31 cellular contexts compared by ENCODE assay signal in genomic region chr4:85411386-85411785, GRCh38.
DNase-seq lines count a peak whose midpoint lies in the region; ATAC-seq and TF ChIP-seq lines count a peak whose summit lies in the region.
"Had no signal": no experiment of that assay in that cellular context is flagged by ENCODE, and none has a peak within 500 bp of the region (broad histone marks: within the 10 kb centered on the region; RNA-seq: fewer than 3 reads in every experiment).

No MANE protein-coding gene starts in this region.

- H2BK5ac ChIP-seq in trophoblast cell (ENCODE audit: low read depth, low read length, poor library complexity): no peak overlapping the region

- H3K9ac ChIP-seq in neural progenitor cell: no peak overlapping the region
- no peak overlapping the region for H3K9ac ChIP-seq in trophoblast cell (ENCODE audit: low read length)
- H3K9ac ChIP-seq: BLaER1; BLaER1 treated with 17β-estradiol and CSF1 and Interleukin-3, amounts not matched to agents 10 nM and 100 nM had no signal

- H3F3A ChIP-seq in neural progenitor cell (ENCODE audit: low read depth): no peaks in the 10 kb centered on the region

- H3K27me3 Mint-ChIP-seq in neural progenitor cell (ENCODE audit: insufficient read depth, low read depth) (peaks cover 6% of the 10 kb centered on the region), nephron progenitor cell (ENCODE audit: low read depth, poor library complexity) (no peaks in the 10 kb centered on the region)
- H3K27me3 Mint-ChIP-seq: B cell; CD4-positive, alpha-beta memory T cell; CD4-positive, alpha-beta T cell; CD4-positive, CD25-positive, alpha-beta regulatory T cell; CD8-positive, alpha-beta memory T cell had no signal

- H3K36me3 ChIP-seq in neural progenitor cell (no peaks in the 10 kb centered on the region), trophoblast cell (ENCODE audit: control insufficient read depth in 1 of 2, insufficient read depth in 2 of 2, low read length in 2 of 2) (no peaks in the 10 kb centered on the region)
- H3K36me3 ChIP-seq: BE2C; BLaER1; BLaER1 treated with 17β-estradiol and CSF1 and Interleukin-3, amounts not matched to agents 10 nM and 100 nM had no signal

- intact Hi-C loops in left cardiac atrium (cut with DNase I): no loop called here

- peaks cover 8% of the 10 kb centered on the region for H3K4me1 Mint-ChIP-seq in neural progenitor cell
- no peaks in the 10 kb centered on the region for H3K4me1 Mint-ChIP-seq in nephron progenitor cell
- H3K4me1 Mint-ChIP-seq: B cell; CD14-positive monocyte; CD4-positive, alpha-beta memory T cell; CD4-positive, CD25-positive, alpha-beta regulatory T cell; CD8-positive, alpha-beta memory T cell had no signal

- no peaks in the 10 kb centered on the region for H4K20me1 ChIP-seq in neural progenitor cell (ENCODE audit: low read depth)
- H4K20me1 ChIP-seq: BLaER1; BLaER1 treated with 17β-estradiol and CSF1 and Interleukin-3, amounts not matched to agents 10 nM and 100 nM had no signal

- H3K9me3 ChIP-seq in neural progenitor cell (ENCODE audit: low read depth): no peaks in the 10 kb centered on the region
- no peaks in the 10 kb centered on the region for H3K9me3 ChIP-seq in trophoblast cell (ENCODE audit: insufficient read depth, low read depth, low read length)
- H3K9me3 ChIP-seq: A549; BE2C; BLaER1; BLaER1 treated with 17β-estradiol and CSF1 and Interleukin-3, amounts not matched to agents 10 nM and 100 nM; Caco-2 had no signal

- H3K79me1 ChIP-seq in trophoblast cell (ENCODE audit: low read length): no peaks in the 10 kb centered on the region

- H3K14ac ChIP-seq in trophoblast cell (ENCODE audit: low read length): no peak overlapping the region

- H3K18ac ChIP-seq in trophoblast cell (ENCODE audit: low read length): no peak overlapping the region

- DNase-seq in neural progenitor cell (ENCODE audit: low spot score) (no peak), trophoblast cell (peak; percentile 76 to 93), nephron progenitor cell (no peak), left cardiac atrium (no peak)
- DNase-seq: 8988T; ACHN; AML-193; BE2C; C1 segment of cervical spinal cord; Caco-2; Calu3; CD4-positive, alpha-beta memory T cell; CD4-positive, alpha-beta T cell; CD4-positive, CD25-positive, alpha-beta regulatory T cell; CD8-positive, alpha-beta memory T cell; CD8-positive, alpha-beta T cell; COR-L47; DMS 273 treated with DMSO at 0.1 percent for 48 hours; DMS153; DMS53; DMS79; DMS79 treated with DMSO at 0.1 percent for 48 hours; DND-41; EL had no signal

- H4K12ac ChIP-seq in trophoblast cell (ENCODE audit: low read depth, low read length): no peak overlapping the region

- H3K27ac Mint-ChIP-seq in neural progenitor cell (no peak overlapping the region), nephron progenitor cell (no peak overlapping the region)
- H3K27ac Mint-ChIP-seq: B cell; CD4-positive, alpha-beta memory T cell; CD4-positive, alpha-beta T cell; CD4-positive, CD25-positive, alpha-beta regulatory T cell; CD8-positive, alpha-beta T cell had no signal

- H4K8ac ChIP-seq in trophoblast cell (ENCODE audit: low read depth, low read length): no peak overlapping the region

- H3K23ac ChIP-seq in trophoblast cell (ENCODE audit: low read length): no peak overlapping the region

- H2AFZ ChIP-seq in neural progenitor cell (replicated peaks) (peak overlapping the region; percentile 16), trophoblast cell (ENCODE audit: insufficient read depth, low read length, poor library complexity) (no peak overlapping the region)

- H3K36me3 Mint-ChIP-seq in neural progenitor cell (no peaks in the 10 kb centered on the region), nephron progenitor cell (ENCODE audit: low read depth) (no peaks in the 10 kb centered on the region)
- H3K36me3 Mint-ChIP-seq: CD14-positive monocyte; CD4-positive, alpha-beta memory T cell; CD4-positive, CD25-positive, alpha-beta regulatory T cell; CD8-positive, alpha-beta memory T cell; CD8-positive, alpha-beta T cell had no signal

- H3K4me3 Mint-ChIP-seq in neural progenitor cell (no peak overlapping the region), nephron progenitor cell (no peak overlapping the region)
- H3K4me3 Mint-ChIP-seq: B cell; CD14-positive monocyte; CD4-positive, alpha-beta memory T cell; CD4-positive, alpha-beta T cell; CD4-positive, CD25-positive, alpha-beta regulatory T cell; CD8-positive, alpha-beta memory T cell; CD8-positive, alpha-beta T cell had no signal

- H2BK12ac ChIP-seq in trophoblast cell (ENCODE audit: low read length): no peak overlapping the region

- no peaks in the 10 kb centered on the region for H3K4me1 ChIP-seq in neural progenitor cell
- no peaks in the 10 kb centered on the region for H3K4me1 ChIP-seq in trophoblast cell (ENCODE audit: control insufficient read depth in 1 of 2, insufficient read depth in 2 of 2, low read length in 2 of 2)
- H3K4me1 ChIP-seq: A549; BE2C; BLaER1; BLaER1 treated with 17β-estradiol and CSF1 and Interleukin-3, amounts not matched to agents 10 nM and 100 nM; Caco-2 had no signal

- H3K9me3 Mint-ChIP-seq in neural progenitor cell (no peaks in the 10 kb centered on the region), nephron progenitor cell (no peaks in the 10 kb centered on the region)
- H3K9me3 Mint-ChIP-seq: CD4-positive, alpha-beta T cell; CD8-positive, alpha-beta T cell had no signal

- no peak overlapping the region for H3K4ac ChIP-seq in trophoblast cell (ENCODE audit: low read depth, low read length)

- no peak for ATAC-seq in left cardiac atrium
- ATAC-seq: A549; CD8-positive, alpha-beta T cell had no signal

- no CpG with 5 or more reads among the region's 5 CpGs for WGBS in trophoblast cell (ENCODE audit: extremely low coverage, insufficient coverage, insufficient read length)

- TF ChIP-seq CTCF in neural progenitor cell (IDR thresholded peaks at IDR 0.05): no peak
- TF ChIP-seq CTCF in nephron progenitor cell (IDR thresholded peaks at IDR 0.05): no peak

- H3K4me2 ChIP-seq in neural progenitor cell (no peak overlapping the region), trophoblast cell (ENCODE audit: low read length) (no peak overlapping the region)
- H3K4me2 ChIP-seq: A549; BLaER1; BLaER1 treated with 17β-estradiol and CSF1 and Interleukin-3, amounts not matched to agents 10 nM and 100 nM had no signal

- no peaks in the 10 kb centered on the region for H3K27me3 ChIP-seq in neural progenitor cell
- no peaks in the 10 kb centered on the region for H3K27me3 ChIP-seq in trophoblast cell (ENCODE audit: insufficient read depth, low read length)
- H3K27me3 ChIP-seq: BE2C; BLaER1; BLaER1 treated with 17β-estradiol and CSF1 and Interleukin-3, amounts not matched to agents 10 nM and 100 nM had no signal

- H4K91ac ChIP-seq in trophoblast cell (ENCODE audit: low read depth, low read length): no peak overlapping the region

- H2AK5ac ChIP-seq in trophoblast cell (ENCODE audit: low read length): no peak overlapping the region

- H2BK120ac ChIP-seq in trophoblast cell (ENCODE audit: insufficient read depth, low read length, poor library complexity): no peak overlapping the region

- H3K27ac ChIP-seq in neural progenitor cell (no peak overlapping the region), trophoblast cell (ENCODE audit: low read depth, low read length) (no peak overlapping the region)
- H3K27ac ChIP-seq: 22Rv1; A549; BLaER1; BLaER1 treated with 17β-estradiol and CSF1 and Interleukin-3, amounts not matched to agents 10 nM and 100 nM; C4-2B had no signal

- H3K4me3 ChIP-seq in neural progenitor cell (no peak overlapping the region), trophoblast cell (ENCODE audit: low read depth, low read length) (no peak overlapping the region)
- H3K4me3 ChIP-seq: A549; BLaER1; BLaER1 treated with 17β-estradiol and CSF1 and Interleukin-3, amounts not matched to agents 10 nM and 100 nM had no signal

- H3K79me2 ChIP-seq in neural progenitor cell (ENCODE audit: low read depth) (no peaks in the 10 kb centered on the region), trophoblast cell (ENCODE audit: control insufficient read depth, insufficient read depth, low read length, poor library complexity) (no peaks in the 10 kb centered on the region)

Comparison
In these comparisons a context has a peak if more than half of its experiments do, and no peak if none do; other contexts are left out.
1. DNase-seq: peak in trophoblast cell (2 of 2); none in neural progenitor cell (single experiment), nephron progenitor cell (single experiment) and left cardiac atrium (single experiment).